Comparison of ENCODE assay signal across 1 cellular context in genomic region chr5:139841549-139841948, GRCh38.
TF ChIP-seq lines count a peak whose summit lies in the region.

No MANE protein-coding gene starts in this region.

TF ChIP-seq in K562, 482 proteins besides CTCF, POLR2A, EP300 and RAD21:
- peak; percentile 71 for TF ChIP-seq C11orf30 (IDR thresholded peaks at IDR 0.05; ENCODE audit: low read depth)
- TF ChIP-seq MTA2 (IDR thresholded peaks at IDR 0.05; ENCODE audit: low read depth): no peak
- no peak for TF ChIP-seq NONO (IDR thresholded peaks at IDR 0.05; ENCODE audit: low read depth in 2 of 2, low read length in 1 of 2)
- no peak for TF ChIP-seq TCFL5 (CRISPR knock-in tag; conservative IDR thresholded peaks at IDR 0.05)
- peak; percentile 41; the same call in 1 of the 2 replicates for TF ChIP-seq NFE2 (IDR thresholded peaks at IDR 0.05; ENCODE audit: low read depth)
- no peak for TF ChIP-seq PCBP1 (IDR thresholded peaks at IDR 0.05; ENCODE audit: low read depth, low read length, poor library complexity, severe bottlenecking)
- TF ChIP-seq, protein P1, sequence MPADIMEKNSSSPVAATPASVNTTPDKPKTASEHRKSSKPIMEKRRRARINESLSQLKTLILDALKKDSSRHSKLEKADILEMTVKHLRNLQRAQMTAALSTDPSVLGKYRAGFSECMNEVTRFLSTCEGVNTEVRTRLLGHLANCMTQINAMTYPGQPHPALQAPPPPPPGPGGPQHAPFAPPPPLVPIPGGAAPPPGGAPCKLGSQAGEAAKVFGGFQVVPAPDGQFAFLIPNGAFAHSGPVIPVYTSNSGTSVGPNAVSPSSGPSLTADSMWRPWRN (IDR thresholded peaks at IDR 0.05; ENCODE audit: low read depth): no peak
- no peak for TF ChIP-seq NCOA6 (IDR thresholded peaks at IDR 0.05)
- TF ChIP-seq SNIP1 (IDR thresholded peaks at IDR 0.05; ENCODE audit: low read depth): no peak
- 0 out of 2 replicates have a peak, but pooled peaks have one; percentile 18 for TF ChIP-seq DPF2 (IDR thresholded peaks at IDR 0.05)
- TF ChIP-seq, protein P2, sequence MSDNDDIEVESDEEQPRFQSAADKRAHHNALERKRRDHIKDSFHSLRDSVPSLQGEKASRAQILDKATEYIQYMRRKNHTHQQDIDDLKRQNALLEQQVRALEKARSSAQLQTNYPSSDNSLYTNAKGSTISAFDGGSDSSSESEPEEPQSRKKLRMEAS (CRISPR knock-in tag; IDR thresholded peaks at IDR 0.05): no peak
- TF ChIP-seq ZNF707 (CRISPR knock-in tag; conservative IDR thresholded peaks at IDR 0.05): no peak
- TF ChIP-seq PKNOX1 (IDR thresholded peaks at IDR 0.05): no peak
- no peak for TF ChIP-seq POU5F1 (IDR thresholded peaks at IDR 0.05; ENCODE audit: borderline replicate concordance, low read depth, low read length, partially characterized antibody)
- TF ChIP-seq, protein P3, sequence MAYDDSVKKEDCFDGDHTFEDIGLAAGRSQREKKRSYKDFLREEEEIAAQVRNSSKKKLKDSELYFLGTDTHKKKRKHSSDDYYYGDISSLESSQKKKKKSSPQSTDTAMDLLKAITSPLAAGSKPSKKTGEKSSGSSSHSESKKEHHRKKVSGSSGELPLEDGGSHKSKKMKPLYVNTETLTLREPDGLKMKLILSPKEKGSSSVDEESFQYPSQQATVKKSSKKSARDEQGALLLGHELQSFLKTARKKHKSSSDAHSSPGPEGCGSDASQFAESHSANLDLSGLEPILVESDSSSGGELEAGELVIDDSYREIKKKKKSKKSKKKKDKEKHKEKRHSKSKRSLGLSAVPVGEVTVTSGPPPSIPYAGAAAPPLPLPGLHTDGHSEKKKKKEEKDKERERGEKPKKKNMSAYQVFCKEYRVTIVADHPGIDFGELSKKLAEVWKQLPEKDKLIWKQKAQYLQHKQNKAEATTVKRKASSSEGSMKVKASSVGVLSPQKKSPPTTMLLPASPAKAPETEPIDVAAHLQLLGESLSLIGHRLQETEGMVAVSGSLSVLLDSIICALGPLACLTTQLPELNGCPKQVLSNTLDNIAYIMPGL (CRISPR knock-in tag; IDR thresholded peaks at IDR 0.05): no peak
- TF ChIP-seq RBM15 (IDR thresholded peaks at IDR 0.05; ENCODE audit: insufficient read depth, low read length): no peak
- TF ChIP-seq VEZF1 (CRISPR knock-in tag; IDR thresholded peaks at IDR 0.05): no peak
- no peak for TF ChIP-seq ZNF445 (CRISPR knock-in tag; IDR thresholded peaks at IDR 0.05; ENCODE audit: low read depth)
- TF ChIP-seq MAFG (tag; conservative IDR thresholded peaks at IDR 0.05): peak; percentile 80
- no peak for TF ChIP-seq RUNX1 (IDR thresholded peaks at IDR 0.05; ENCODE audit: low read depth)
- TF ChIP-seq, protein P4, sequence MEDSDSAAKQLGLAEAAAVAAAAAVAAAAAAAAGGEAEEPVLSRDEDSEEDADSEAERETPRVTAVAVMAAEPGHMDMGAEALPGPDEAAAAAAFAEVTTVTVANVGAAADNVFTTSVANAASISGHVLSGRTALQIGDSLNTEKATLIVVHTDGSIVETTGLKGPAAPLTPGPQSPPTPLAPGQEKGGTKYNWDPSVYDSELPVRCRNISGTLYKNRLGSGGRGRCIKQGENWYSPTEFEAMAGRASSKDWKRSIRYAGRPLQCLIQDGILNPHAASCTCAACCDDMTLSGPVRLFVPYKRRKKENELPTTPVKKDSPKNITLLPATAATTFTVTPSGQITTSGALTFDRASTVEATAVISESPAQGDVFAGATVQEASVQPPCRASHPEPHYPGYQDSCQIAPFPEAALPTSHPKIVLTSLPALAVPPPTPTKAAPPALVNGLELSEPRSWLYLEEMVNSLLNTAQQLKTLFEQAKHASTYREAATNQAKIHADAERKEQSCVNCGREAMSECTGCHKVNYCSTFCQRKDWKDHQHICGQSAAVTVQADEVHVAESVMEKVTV (CRISPR knock-in tag; IDR thresholded peaks at IDR 0.05): no peak
- no peak for TF ChIP-seq ZNF239 (CRISPR knock-in tag; IDR thresholded peaks at IDR 0.05)
- TF ChIP-seq ZNF316 (IDR thresholded peaks at IDR 0.05): peak; percentile 63; the same call in 1 of the 2 replicates
- TF ChIP-seq ETS2 (tag; IDR thresholded peaks at IDR 0.05; ENCODE audit: borderline replicate concordance, poor library complexity, severe bottlenecking): no peak
- TF ChIP-seq LCOR (CRISPR knock-in tag; IDR thresholded peaks at IDR 0.05): no peak
- TF ChIP-seq NR1H2 (CRISPR knock-in tag; IDR thresholded peaks at IDR 0.05): no peak
- TF ChIP-seq LEF1 (IDR thresholded peaks at IDR 0.05): no peak
- TF ChIP-seq GABPA (tag; conservative IDR thresholded peaks at IDR 0.05; ENCODE audit: low read depth): no peak
- TF ChIP-seq MTF1 (CRISPR knock-in tag; IDR thresholded peaks at IDR 0.05; ENCODE audit: borderline replicate concordance): no peak
- TF ChIP-seq BCLAF1 (IDR thresholded peaks at IDR 0.05; ENCODE audit: borderline replicate concordance in 1 of 2, control insufficient read depth in 1 of 2, low read depth in 2 of 2, low read length in 1 of 2): no peak
